In the genomic region with DNA sequence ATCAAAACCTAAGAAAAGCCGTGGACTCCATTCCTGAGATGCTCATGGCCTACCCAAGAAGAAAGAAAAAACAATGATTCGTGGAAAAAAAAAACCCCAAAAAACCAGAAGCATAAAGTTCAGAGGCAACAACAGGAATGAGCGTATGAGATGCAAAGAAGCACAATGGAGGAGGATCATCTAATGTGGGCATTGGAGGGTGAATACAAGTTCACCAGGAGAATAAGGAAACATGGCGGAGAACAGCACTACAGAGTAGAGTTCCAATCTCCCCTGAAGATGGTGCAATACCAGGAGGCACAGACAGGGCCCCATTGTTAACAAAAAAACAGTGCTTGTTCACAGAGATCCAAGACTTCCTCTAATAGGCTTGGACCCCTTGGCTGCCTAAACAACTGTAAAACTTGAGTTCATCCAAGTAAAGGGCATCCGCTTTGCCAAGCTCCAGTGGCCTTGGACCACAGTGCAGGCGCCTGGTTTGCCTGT, we compare ENCODE assay signal across 29 cellular contexts.
"Had no signal": no experiment of that assay in that cellular context is flagged by ENCODE, and none has a peak within 500 bp of the region (broad histone marks: within the 10 kb centered on the region; RNA-seq: fewer than 3 reads in every experiment).

No MANE protein-coding gene starts in this region.

- ATAC-seq: activated CD4-positive, alpha-beta T cell treated with anti-CD3 and anti-CD28 coated beads for 36 hours; activated CD8-positive, alpha-beta memory T cell treated with anti-CD3 and anti-CD28 coated beads, Interleukin-2, amount 10 ng/mL, durations not matched to agents 7 days and 5 days; activated CD8-positive, alpha-beta T cell treated with anti-CD3 and anti-CD28 coated beads, Interleukin-2, amount 10 ng/mL, durations not matched to agents 7 days and 5 days; activated T-cell treated with anti-CD3 and anti-CD28 coated beads, Interleukin-2, amount 50 U/mL, for 72 hours; gastrocnemius medialis; left lung; lower lobe of right lung; mucosa of descending colon; natural killer cell treated with Interleukin-12 subunit alpha and Interleukin-12 subunit beta and Interleukin-15 and Interleukin-18, amount 100 ng/mL, for 72 hours; stimulated activated naive B cell treated with anti-CD40 and anti-IgM and Interleukin-4, amounts not matched to agents 10 μg/mL and 1 μg/mL and 100 μg/mL, for 72 hours had no signal

- H3K27ac ChIP-seq: epithelial cell of prostate, gastrocnemius medialis, left lung, lower lobe of right lung, neutrophil, sigmoid colon, stomach, tibial artery had no signal

- H3K27me3 Mint-ChIP-seq: dendritic cell treated with granulocyte-macrophage colony-stimulating factor and Interleukin-4, amounts not matched to agents 40 ng/mL and 50 ng/mL, for 4 days had no signal

- H3K4me3 ChIP-seq: gastrocnemius medialis, left lung, lower lobe of right lung, mucosa of descending colon, sigmoid colon, smooth muscle cell, stomach, tibial artery had no signal

- FAIRE-seq: bronchial epithelial cell, islet of Langerhans, urothelium cell line had no signal

- H3K9me3 Mint-ChIP-seq: activated T-cell treated with anti-CD3 and anti-CD28 coated beads, Interleukin-2, amount 50 U/mL, for 72 hours; central memory CD8-positive, alpha-beta T cell; dendritic cell treated with granulocyte-macrophage colony-stimulating factor and Interleukin-4, amounts not matched to agents 40 ng/mL and 50 ng/mL, for 4 days; natural killer cell treated with Interleukin-12 subunit alpha and Interleukin-12 subunit beta and Interleukin-15 and Interleukin-18, amount 100 ng/mL, for 72 hours; stimulated activated naive B cell treated with anti-CD40 and anti-IgM and Interleukin-4, amounts not matched to agents 10 μg/mL and 1 μg/mL and 100 μg/mL, for 72 hours had no signal

- H3K27ac Mint-ChIP-seq: activated CD4-positive, alpha-beta T cell treated with anti-CD3 and anti-CD28 coated beads for 36 hours; activated CD8-positive, alpha-beta memory T cell treated with anti-CD3 and anti-CD28 coated beads, Interleukin-2, amount 10 ng/mL, durations not matched to agents 7 days and 5 days; activated CD8-positive, alpha-beta T cell treated with anti-CD3 and anti-CD28 coated beads, Interleukin-2, amount 10 ng/mL, durations not matched to agents 7 days and 5 days; activated naive CD8-positive, alpha-beta T cell; activated T-cell treated with anti-CD3 and anti-CD28 coated beads, Interleukin-2, amount 50 U/mL, for 72 hours; dendritic cell treated with granulocyte-macrophage colony-stimulating factor and Interleukin-4, amounts not matched to agents 40 ng/mL and 50 ng/mL, for 4 days; natural killer cell treated with Interleukin-12 subunit alpha and Interleukin-12 subunit beta and Interleukin-15 and Interleukin-18, amount 100 ng/mL, for 72 hours; stimulated activated naive B cell treated with anti-CD40 and anti-IgM and Interleukin-4, amounts not matched to agents 10 μg/mL and 1 μg/mL and 100 μg/mL, for 72 hours had no signal

- H3K4me3 Mint-ChIP-seq: activated CD4-positive, alpha-beta T cell treated with anti-CD3 and anti-CD28 coated beads for 36 hours; activated CD8-positive, alpha-beta memory T cell treated with anti-CD3 and anti-CD28 coated beads, Interleukin-2, amount 10 ng/mL, durations not matched to agents 7 days and 5 days; activated CD8-positive, alpha-beta T cell treated with anti-CD3 and anti-CD28 coated beads, Interleukin-2, amount 10 ng/mL, durations not matched to agents 7 days and 5 days; activated naive CD8-positive, alpha-beta T cell; activated T-cell treated with anti-CD3 and anti-CD28 coated beads, Interleukin-2, amount 50 U/mL, for 72 hours; central memory CD8-positive, alpha-beta T cell; dendritic cell treated with granulocyte-macrophage colony-stimulating factor and Interleukin-4, amounts not matched to agents 40 ng/mL and 50 ng/mL, for 4 days; natural killer cell treated with Interleukin-12 subunit alpha and Interleukin-12 subunit beta and Interleukin-15 and Interleukin-18, amount 100 ng/mL, for 72 hours; stimulated activated naive B cell treated with anti-CD40 and anti-IgM and Interleukin-4, amounts not matched to agents 10 μg/mL and 1 μg/mL and 100 μg/mL, for 72 hours had no signal

- H3K36me3 ChIP-seq: gastrocnemius medialis, left lung, lower lobe of right lung, neutrophil, sigmoid colon, stomach, tibial artery had no signal

- H3K36me3 Mint-ChIP-seq: activated CD8-positive, alpha-beta memory T cell treated with anti-CD3 and anti-CD28 coated beads, Interleukin-2, amount 10 ng/mL, durations not matched to agents 7 days and 5 days; activated naive CD8-positive, alpha-beta T cell; natural killer cell treated with Interleukin-12 subunit alpha and Interleukin-12 subunit beta and Interleukin-15 and Interleukin-18, amount 100 ng/mL, for 72 hours; stimulated activated naive B cell treated with anti-CD40 and anti-IgM and Interleukin-4, amounts not matched to agents 10 μg/mL and 1 μg/mL and 100 μg/mL, for 72 hours had no signal

- H3K4me2 ChIP-seq: smooth muscle cell had no signal

- H3K4me1 ChIP-seq: gastrocnemius medialis, left lung, lower lobe of right lung, stomach, tibial artery had no signal

- H3K27me3 ChIP-seq: gastrocnemius medialis, left lung, neutrophil, sigmoid colon had no signal

- DNase-seq: activated CD4-positive, alpha-beta T cell treated with anti-CD3 and anti-CD28 coated beads for 36 hours; activated CD4-positive, CD25-positive, alpha-beta regulatory T cell; activated CD8-positive, alpha-beta memory T cell treated with anti-CD3 and anti-CD28 coated beads, Interleukin-2, amount 10 ng/mL, durations not matched to agents 7 days and 5 days; activated CD8-positive, alpha-beta T cell treated with anti-CD3 and anti-CD28 coated beads, Interleukin-2, amount 10 ng/mL, durations not matched to agents 7 days and 5 days; activated effector memory CD4-positive, alpha-beta T cell treated with Interleukin-2 at 50 U/mL for 16 hours; activated naive CD4-positive, alpha-beta T cell treated with Interleukin-2 at 50 U/mL for 16 hours; activated T-cell treated with anti-CD3 and anti-CD28 coated beads, Interleukin-2, amount 50 U/mL, for 72 hours; anterior cingulate cortex; gastrocnemius medialis; glutamatergic neuron; left lung; lower lobe of right lung; mesenchymal stem cell; mucosa of descending colon; sigmoid colon; stimulated activated CD4-positive, alpha-beta T cell treated with anti-CD3 and anti-CD28 coated beads, Interleukin-1b, Interleukin-23, amount 100 ng/mL, for 48 hours; stimulated activated naive B cell treated with anti-CD40 and anti-IgM and Interleukin-4, amounts not matched to agents 10 μg/mL and 1 μg/mL and 100 μg/mL, for 72 hours; stomach; tibial artery had no signal

- H3K4me1 Mint-ChIP-seq: activated CD4-positive, alpha-beta T cell treated with anti-CD3 and anti-CD28 coated beads for 36 hours; central memory CD8-positive, alpha-beta T cell; stimulated activated naive B cell treated with anti-CD40 and anti-IgM and Interleukin-4, amounts not matched to agents 10 μg/mL and 1 μg/mL and 100 μg/mL, for 72 hours had no signal

- H3K9me3 ChIP-seq: gastrocnemius medialis, left lung, lower lobe of right lung, mucosa of descending colon, neutrophil, sigmoid colon, stomach, tibial artery had no signal
